15 cellular contexts compared by ENCODE assay signal in genomic region chr11:131534611-131535010, GRCh38.
"Had no signal": no experiment of that assay in that cellular context is flagged by ENCODE, and none has a peak within 500 bp of the region (broad histone marks: within the 10 kb centered on the region; RNA-seq: fewer than 3 reads in every experiment).

No MANE protein-coding gene starts in this region.

- DNase-seq: activated CD4-positive, alpha-beta T cell treated with anti-CD3 and anti-CD28 coated beads, Interleukin-2, amount 10 ng/mL, durations not matched to agents 7 days and 5 days; activated CD8-positive, alpha-beta memory T cell treated with anti-CD3 and anti-CD28 coated beads, Interleukin-2, amount 50 U/mL, for 4 hours; activated naive CD4-positive, alpha-beta T cell treated with anti-CD3 and anti-CD28 coated beads for 36 hours; activated T-cell treated with anti-CD3 and anti-CD28 coated beads, Interleukin-2, amount 50 U/mL, for 4 hours; dermis blood vessel endothelial cell; effector memory CD8-positive, alpha-beta T cell; esophagus squamous epithelium; pancreas; spleen; stimulated activated CD4-positive, alpha-beta T cell treated with anti-CD3 and anti-CD28 coated beads, Interleukin-4, amount 100 ng/mL, for 4 hours; stimulated activated naive B cell treated with anti-CD40 and anti-IgM and Interleukin-4, amounts not matched to agents 10 μg/mL and 1 μg/mL and 100 μg/mL, for 72 hours; T1000; transverse colon had no signal

- ATAC-seq: activated CD4-positive, CD25-positive, alpha-beta regulatory T cell treated with anti-CD3 and anti-CD28 coated beads, Interleukin-2, amount 50 U/mL, for 24 hours; activated T-cell treated with anti-CD3 and anti-CD28 coated beads, Interleukin-2, amount 50 U/mL, for 4 hours; effector memory CD8-positive, alpha-beta T cell; left lobe of liver; pancreas; stimulated activated naive B cell treated with anti-CD40 and anti-IgM and Interleukin-4, amounts not matched to agents 10 μg/mL and 1 μg/mL and 100 μg/mL, for 72 hours had no signal

- H3K27me3 Mint-ChIP-seq: activated CD4-positive, alpha-beta T cell treated with anti-CD3 and anti-CD28 coated beads, Interleukin-2, amount 10 ng/mL, durations not matched to agents 7 days and 5 days; effector memory CD8-positive, alpha-beta T cell; stimulated activated naive B cell treated with anti-CD40 and anti-IgM and Interleukin-4, amounts not matched to agents 10 μg/mL and 1 μg/mL and 100 μg/mL, for 72 hours had no signal

- H3K9me3 Mint-ChIP-seq: activated CD4-positive, alpha-beta T cell treated with anti-CD3 and anti-CD28 coated beads, Interleukin-2, amount 10 ng/mL, durations not matched to agents 7 days and 5 days; effector memory CD8-positive, alpha-beta T cell had no signal

- H3K36me3 Mint-ChIP-seq: stimulated activated naive B cell treated with anti-CD40 and anti-IgM and Interleukin-4, amounts not matched to agents 10 μg/mL and 1 μg/mL and 100 μg/mL, for 72 hours had no signal

- H3K27ac Mint-ChIP-seq: activated CD4-positive, alpha-beta T cell treated with anti-CD3 and anti-CD28 coated beads, Interleukin-2, amount 10 ng/mL, durations not matched to agents 7 days and 5 days; activated naive CD4-positive, alpha-beta T cell treated with anti-CD3 and anti-CD28 coated beads for 36 hours; effector memory CD8-positive, alpha-beta T cell; stimulated activated naive B cell treated with anti-CD40 and anti-IgM and Interleukin-4, amounts not matched to agents 10 μg/mL and 1 μg/mL and 100 μg/mL, for 72 hours had no signal

- H3K4me1 Mint-ChIP-seq: activated CD4-positive, alpha-beta T cell treated with anti-CD3 and anti-CD28 coated beads, Interleukin-2, amount 10 ng/mL, durations not matched to agents 7 days and 5 days; stimulated activated naive B cell treated with anti-CD40 and anti-IgM and Interleukin-4, amounts not matched to agents 10 μg/mL and 1 μg/mL and 100 μg/mL, for 72 hours had no signal

- H3K4me3 Mint-ChIP-seq: activated CD4-positive, alpha-beta T cell treated with anti-CD3 and anti-CD28 coated beads, Interleukin-2, amount 10 ng/mL, durations not matched to agents 7 days and 5 days; activated naive CD4-positive, alpha-beta T cell treated with anti-CD3 and anti-CD28 coated beads for 36 hours; activated T-cell treated with anti-CD3 and anti-CD28 coated beads, Interleukin-2, amount 50 U/mL, for 4 hours; effector memory CD8-positive, alpha-beta T cell; stimulated activated naive B cell treated with anti-CD40 and anti-IgM and Interleukin-4, amounts not matched to agents 10 μg/mL and 1 μg/mL and 100 μg/mL, for 72 hours had no signal
